ENCODE assay signal across 14 cellular contexts in genomic region chr3:79618883-79619282, GRCh38.
"Had no signal": no experiment of that assay in that cellular context is flagged by ENCODE, and none has a peak within 500 bp of the region (broad histone marks: within the 10 kb centered on the region; RNA-seq: fewer than 3 reads in every experiment).

No MANE protein-coding gene starts in this region.

- H3K4me2 ChIP-seq: SK-N-SH had no signal

- DNase-seq: amniotic stem cell; brain microvascular endothelial cell; islet precursor cell; natural killer cell; nucleus accumbens; right lobe of liver; SK-N-SH; stimulated activated naive CD4-positive, alpha-beta T cell; substantia nigra; trophoblast cell had no signal

- H3K36me3 ChIP-seq: brain microvascular endothelial cell, esophagus muscularis mucosa, right lobe of liver had no signal

- H3K4me3 Mint-ChIP-seq: activated naive CD4-positive, alpha-beta T cell treated with anti-CD3 and anti-CD28 coated beads, Interleukin-2, amount 50 U/mL, for 24 hours; natural killer cell had no signal

- H3K27me3 Mint-ChIP-seq: activated naive CD4-positive, alpha-beta T cell treated with anti-CD3 and anti-CD28 coated beads, Interleukin-2, amount 50 U/mL, for 24 hours; progenitor cell of endocrine pancreas had no signal

- H3K27ac Mint-ChIP-seq: activated naive CD4-positive, alpha-beta T cell treated with anti-CD3 and anti-CD28 coated beads, Interleukin-2, amount 50 U/mL, for 24 hours; natural killer cell; progenitor cell of endocrine pancreas had no signal

- FAIRE-seq: TTC549 had no signal

- H3K4me1 Mint-ChIP-seq: activated naive CD4-positive, alpha-beta T cell treated with anti-CD3 and anti-CD28 coated beads, Interleukin-2, amount 50 U/mL, for 24 hours; natural killer cell had no signal

- H3K9me3 ChIP-seq: right lobe of liver, SK-N-SH had no signal

- H3K9me2 ChIP-seq: SK-N-SH had no signal

- H3K9ac ChIP-seq: SK-N-SH had no signal

- ATAC-seq: natural killer cell, right lobe of liver had no signal

- H3K36me3 Mint-ChIP-seq: activated naive CD4-positive, alpha-beta T cell treated with anti-CD3 and anti-CD28 coated beads, Interleukin-2, amount 50 U/mL, for 24 hours had no signal

- H3K4me3 ChIP-seq: esophagus muscularis mucosa, right lobe of liver had no signal

- H3K4me1 ChIP-seq: esophagus muscularis mucosa, right lobe of liver had no signal

- H3K27ac ChIP-seq: brain microvascular endothelial cell, esophagus muscularis mucosa, right lobe of liver had no signal

- H3K27me3 ChIP-seq: brain microvascular endothelial cell, esophagus muscularis mucosa, right lobe of liver had no signal
